8 cellular contexts compared by ENCODE assay signal in genomic region chr1:1080122-1080753, GRCh38. TPM values are rescaled to one million over a fixed set of nuclear protein-coding genes. Genes with fewer than 3 reads are reported as not detected.
A peak's percentile ranks its signal among the peaks of the same experiment; 100 is the strongest.
DNase-seq lines count a peak whose midpoint lies in the region; ATAC-seq and TF ChIP-seq lines count a peak whose summit lies in the region.

No MANE protein-coding gene starts in this region.

- H3K36me3 ChIP-seq in sigmoid colon = no peaks in the 10 kb centered on the region
- no peaks in the 10 kb centered on the region for H3K36me3 ChIP-seq in effector memory CD4-positive, alpha-beta T cell (ENCODE audit: control insufficient read depth, insufficient read depth, low read length)

- H3K27ac Mint-ChIP-seq in activated T-cell treated with anti-CD3 and anti-CD28 coated beads, Interleukin-2, amount 50 U/mL, for 24 hours = no peak overlapping the region
- no peak overlapping the region for H3K27ac Mint-ChIP-seq in activated naive CD8-positive, alpha-beta T cell treated with anti-CD3 and anti-CD28 coated beads, Interleukin-2, amount 50 U/mL, for 24 hours

- no peaks in the 10 kb centered on the region for H3K27me3 Mint-ChIP-seq in activated T-cell treated with anti-CD3 and anti-CD28 coated beads, Interleukin-2, amount 50 U/mL, for 24 hours
- no peaks in the 10 kb centered on the region for H3K27me3 Mint-ChIP-seq in activated naive CD8-positive, alpha-beta T cell treated with anti-CD3 and anti-CD28 coated beads, Interleukin-2, amount 50 U/mL, for 24 hours

- peak; percentile 61 for DNase-seq in activated T-cell treated with anti-CD3 and anti-CD28 coated beads, Interleukin-2, amount 50 U/mL, for 24 hours
- no peak for DNase-seq in activated T-cell treated with anti-CD3 and anti-CD28 coated beads, Interleukin-2, amount 50 U/mL, for 1 hour
- peak; percentile 49 for DNase-seq in NCI-H128 (lab: John Stamatoyannopoulos, UW; ENCODE audit: unreplicated experiment)
- no peak for DNase-seq in activated naive CD8-positive, alpha-beta T cell treated with anti-CD3 and anti-CD28 coated beads, Interleukin-2, amount 50 U/mL, for 24 hours
- DNase-seq in left ventricle myocardium superior = peak; percentile 82
- DNase-seq in sigmoid colon = peak; percentile 75
- no peak for DNase-seq in effector memory CD4-positive, alpha-beta T cell

- H3K27me3 ChIP-seq in sigmoid colon = peaks cover 2 to 20% (median 4%) of the 10 kb centered on the region in 3 donors
- H3K27me3 ChIP-seq in effector memory CD4-positive, alpha-beta T cell (replicated peaks; ENCODE audit: control insufficient read depth, insufficient read depth, low read length, poor library complexity, severe bottlenecking) = no peaks in the 10 kb centered on the region

- ATAC-seq in activated naive CD8-positive, alpha-beta T cell treated with anti-CD3 and anti-CD28 coated beads, Interleukin-2, amount 50 U/mL, for 24 hours = peak; percentile 39
- ATAC-seq in left ventricle myocardium superior = peak; percentile 92
- ATAC-seq in HG03025 (IDR thresholded peaks at IDR 0.05; ENCODE audit: low FRiP score, unreplicated experiment) = no peak

- no peak overlapping the region for H3K4me3 Mint-ChIP-seq in activated T-cell treated with anti-CD3 and anti-CD28 coated beads, Interleukin-2, amount 50 U/mL, for 24 hours
- no peak overlapping the region for H3K4me3 Mint-ChIP-seq in activated naive CD8-positive, alpha-beta T cell treated with anti-CD3 and anti-CD28 coated beads, Interleukin-2, amount 50 U/mL, for 24 hours

- 2 to 15% methylated on average over 19 to 20 of the region's 22 CpGs for WGBS in sigmoid colon, 2 donors

- peaks cover 12% of the 10 kb centered on the region for H3K36me3 Mint-ChIP-seq in activated T-cell treated with anti-CD3 and anti-CD28 coated beads, Interleukin-2, amount 50 U/mL, for 24 hours (ENCODE audit: low read depth)
- peaks cover 2% of the 10 kb centered on the region for H3K36me3 Mint-ChIP-seq in activated naive CD8-positive, alpha-beta T cell treated with anti-CD3 and anti-CD28 coated beads, Interleukin-2, amount 50 U/mL, for 24 hours (ENCODE audit: low read depth)

- peaks cover 8% of the 10 kb centered on the region for H3K4me1 Mint-ChIP-seq in activated T-cell treated with anti-CD3 and anti-CD28 coated beads, Interleukin-2, amount 50 U/mL, for 24 hours (ENCODE audit: low read depth)
- peaks cover 5% of the 10 kb centered on the region for H3K4me1 Mint-ChIP-seq in activated naive CD8-positive, alpha-beta T cell treated with anti-CD3 and anti-CD28 coated beads, Interleukin-2, amount 50 U/mL, for 24 hours

- TF ChIP-seq EP300 in sigmoid colon (IDR thresholded peaks at IDR 0.05) = no peak

- TF ChIP-seq CTCF in sigmoid colon (IDR thresholded peaks at IDR 0.05) = no peak

- no peak for TF ChIP-seq POLR2A in sigmoid colon (IDR thresholded peaks at IDR 0.05)

- H3K4me1 ChIP-seq in sigmoid colon = peaks cover 0 to 14% (median 14%) of the 10 kb centered on the region in 4 donors
- H3K4me1 ChIP-seq in effector memory CD4-positive, alpha-beta T cell (ENCODE audit: control insufficient read depth, insufficient read depth, low read length, poor library complexity, severe bottlenecking) = peaks cover 13% of the 10 kb centered on the region

- peak overlapping the region in 1 of 4 donors; percentile 35 for H3K27ac ChIP-seq in sigmoid colon
- no peak overlapping the region for H3K27ac ChIP-seq in effector memory CD4-positive, alpha-beta T cell (ENCODE audit: insufficient read depth, low read length, poor library complexity, severe bottlenecking)

- intact Hi-C loops in left ventricle myocardium superior (cut with micrococcal nuclease) (no loop called here), sigmoid colon (cut with DNase I) (no loop called here)

- peak overlapping the region in 3 of 4 donors; percentile 26 to 40 (median 39) for H3K4me3 ChIP-seq in sigmoid colon
- no peak overlapping the region for H3K4me3 ChIP-seq in effector memory CD4-positive, alpha-beta T cell (ENCODE audit: insufficient read depth, low read depth, low read length, poor library complexity, severe bottlenecking)

- H3K9me3 ChIP-seq in sigmoid colon = no peaks in the 10 kb centered on the region
- H3K9me3 ChIP-seq in effector memory CD4-positive, alpha-beta T cell (ENCODE audit: control insufficient read depth, low read length) = no peaks in the 10 kb centered on the region

- no peaks in the 10 kb centered on the region for H3K9me3 Mint-ChIP-seq in activated T-cell treated with anti-CD3 and anti-CD28 coated beads, Interleukin-2, amount 50 U/mL, for 24 hours
- H3K9me3 Mint-ChIP-seq in activated naive CD8-positive, alpha-beta T cell treated with anti-CD3 and anti-CD28 coated beads, Interleukin-2, amount 50 U/mL, for 24 hours = no peaks in the 10 kb centered on the region

RNA-seq across cellular contexts. Expression of gene RNF223, which starts 6.1 kb away (rescaled TPM):
- total RNA-seq in left ventricle myocardium superior (not detected), sigmoid colon (not detected)
- polyA plus RNA-seq in sigmoid colon = 1 to 10 TPM in 2 of 3 donors, under 1 TPM in 1; 0.60 to 3.7 (median 1.9) TPM

RNA-seq across cellular contexts. Expression of gene C1orf159, which starts 35.7 kb away (rescaled TPM):
- total RNA-seq in left ventricle myocardium superior (4.0 TPM), sigmoid colon (10 to 100 TPM in 2 of 4 donors, 1 to 10 TPM in 2; 7.9 to 13.8 (median 10.4) TPM)
- polyA plus RNA-seq in sigmoid colon = 10 to 100 TPM in 1 of 3 donors, 1 to 10 TPM in 2; 6.6 to 25.3 (median 6.9) TPM

Comparison
In these comparisons a context has a peak if more than half of its experiments do, and no peak if none do; other contexts are left out.
1. DNase-seq: peak in activated T-cell treated with anti-CD3 and anti-CD28 coated beads, Interleukin-2, amount 50 U/mL, for 24 hours (single experiment), NCI-H128 (single experiment), left ventricle myocardium superior (single experiment) and sigmoid colon (single experiment); none in activated T-cell treated with anti-CD3 and anti-CD28 coated beads, Interleukin-2, amount 50 U/mL, for 1 hour (single experiment), activated naive CD8-positive, alpha-beta T cell treated with anti-CD3 and anti-CD28 coated beads, Interleukin-2, amount 50 U/mL, for 24 hours (single experiment) and effector memory CD4-positive, alpha-beta T cell (0 of 3).